8 cellular contexts compared by ENCODE assay signal in the genomic region with DNA sequence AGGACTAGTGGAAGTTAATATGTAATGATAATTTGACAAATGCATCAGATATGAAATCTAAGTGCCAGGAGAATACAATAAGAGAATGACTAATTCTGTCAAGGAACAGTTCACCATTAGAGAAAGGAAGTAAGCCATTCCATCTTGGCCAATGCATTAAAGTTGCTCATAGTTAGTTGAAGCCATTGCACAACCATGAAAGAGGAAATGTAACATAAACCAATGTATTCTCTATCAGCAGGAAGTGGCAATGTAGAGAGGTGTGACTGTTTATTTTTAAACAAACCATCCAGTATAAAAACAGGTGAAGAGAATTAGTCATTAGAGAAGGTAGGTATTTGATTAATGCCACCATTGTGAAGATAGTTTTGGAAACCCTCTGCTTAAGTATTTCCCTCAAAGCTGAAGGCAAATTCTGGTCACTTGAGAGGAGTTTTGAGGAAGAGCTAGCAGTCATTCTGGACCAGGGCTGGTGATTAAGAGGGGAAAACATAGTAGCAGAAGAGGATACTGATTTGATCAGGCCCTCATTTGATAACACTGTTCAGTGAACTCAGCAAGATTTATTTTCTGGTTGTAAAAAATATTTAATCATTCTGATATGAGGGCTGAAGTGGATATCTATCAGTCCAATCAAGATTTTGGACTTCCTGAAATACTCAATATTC. TPM values are rescaled to one million over a fixed set of nuclear protein-coding genes. Genes with fewer than 3 reads are reported as not detected.
A peak's percentile ranks its signal among the peaks of the same experiment; 100 is the strongest.
DNase-seq lines count a peak whose midpoint lies in the region; ATAC-seq, FAIRE-seq and TF ChIP-seq lines count a peak whose summit lies in the region.

No MANE protein-coding gene starts in this region.

- peak; percentile 52 to 80 for ATAC-seq in activated naive CD4-positive, alpha-beta T cell treated with anti-CD3 and anti-CD28 coated beads, Interleukin-2, amount 50 U/mL, for 72 hours
- ATAC-seq in naive thymus-derived CD4-positive, alpha-beta T cell = peak; percentile 90
- no peak for ATAC-seq in HG02852 (IDR thresholded peaks at IDR 0.05; ENCODE audit: unreplicated experiment)

- FAIRE-seq in GM18507 (lab: Jason Lieb, UNC) = peak; percentile 24

- H3K36me3 Mint-ChIP-seq in activated naive CD4-positive, alpha-beta T cell treated with anti-CD3 and anti-CD28 coated beads, Interleukin-2, amount 50 U/mL, for 72 hours = no peaks in the 10 kb centered on the region
- peaks cover 0 to 10% (median 0%) of the 10 kb centered on the region in 5 donors for H3K36me3 Mint-ChIP-seq in naive thymus-derived CD4-positive, alpha-beta T cell

- peak; percentile 8 for DNase-seq in GM18507 (ENCODE audit: extremely low spot score, insufficient read length, low read depth)
- DNase-seq in activated naive CD4-positive, alpha-beta T cell treated with anti-CD3 and anti-CD28 coated beads, Interleukin-2, amount 50 U/mL, for 72 hours (ENCODE audit: low spot score in 2 of 2) = no peak
- DNase-seq in naive thymus-derived CD4-positive, alpha-beta T cell = peak in 4 of 9 donors; percentile 5 to 11 (median 9)
- DNase-seq in posterior cingulate gyrus = no peak
- no peak for DNase-seq in NCI-H345 (lab: John Stamatoyannopoulos, UW)
- no peak for DNase-seq in amniotic stem cell (lab: John Stamatoyannopoulos, UW)

- TF ChIP-seq RAD21 in Ishikawa (IDR thresholded peaks at IDR 0.05; ENCODE audit: low read depth) = no peak

- no peak overlapping the region for H3K4me3 ChIP-seq in naive thymus-derived CD4-positive, alpha-beta T cell (ENCODE audit: low read length)

- intact Hi-C loops in naive thymus-derived CD4-positive, alpha-beta T cell (cut with micrococcal nuclease) = loop anchor here in 1 of 2 donors (1.0 kb wide), 1 partner anchor 9 kb away; no protein-coding TSS in a partner anchor
- intact Hi-C loops in posterior cingulate gyrus (cut with DNase I) = no loop called here

- no peaks in the 10 kb centered on the region for H3K9me3 ChIP-seq in naive thymus-derived CD4-positive, alpha-beta T cell (ENCODE audit: control insufficient read depth in 2 of 3, low read length in 3 of 3)

- POLR2A ChIA-PET in naive thymus-derived CD4-positive, alpha-beta T cell (lab: Charles Lee) = interaction anchor here (1.2 kb wide), 1 partner anchor 10 kb away, joined by 17 read pairs; the partner anchor contains the start of gene ANXA2

- CTCF ChIA-PET in naive thymus-derived CD4-positive, alpha-beta T cell (lab: Charles Lee) = interaction anchor here (1.3 kb wide), 1 partner anchor 9 kb away, joined by 4 read pairs; no protein-coding TSS in a partner anchor

- H3K27ac Mint-ChIP-seq in activated naive CD4-positive, alpha-beta T cell treated with anti-CD3 and anti-CD28 coated beads, Interleukin-2, amount 50 U/mL, for 72 hours = peak overlapping the region in 1 of 2 donors; percentile 9
- peak overlapping the region in 5 of 9 donors; percentile 10 to 83 (median 23) for H3K27ac Mint-ChIP-seq in naive thymus-derived CD4-positive, alpha-beta T cell

- H3K9me3 Mint-ChIP-seq in activated naive CD4-positive, alpha-beta T cell treated with anti-CD3 and anti-CD28 coated beads, Interleukin-2, amount 50 U/mL, for 72 hours = no peaks in the 10 kb centered on the region
- H3K9me3 Mint-ChIP-seq in naive thymus-derived CD4-positive, alpha-beta T cell = peaks cover 0 to 6% (median 0%) of the 10 kb centered on the region in 11 donors

- peak overlapping the region in 2 of 10 donors; percentile 9 to 75 for H3K4me3 Mint-ChIP-seq in naive thymus-derived CD4-positive, alpha-beta T cell

- H3K27me3 ChIP-seq in naive thymus-derived CD4-positive, alpha-beta T cell (ENCODE audit: control insufficient read depth in 2 of 2, insufficient read depth in 2 of 2, low read length in 2 of 2) = no peaks in the 10 kb centered on the region

- H3K36me3 ChIP-seq in naive thymus-derived CD4-positive, alpha-beta T cell (ENCODE audit: control insufficient read depth in 2 of 3, insufficient read depth in 3 of 3, low read length in 3 of 3) = no peaks in the 10 kb centered on the region

- peaks cover 5 to 18% of the 10 kb centered on the region in 2 donors for H3K4me1 ChIP-seq in naive thymus-derived CD4-positive, alpha-beta T cell (ENCODE audit: control insufficient read depth in 2 of 2, insufficient read depth in 2 of 2, low read length in 2 of 2)

- peak; percentile 77; the same call in 1 of the 2 replicates for TF ChIP-seq EP300 in Ishikawa (IDR thresholded peaks at IDR 0.05; ENCODE audit: borderline replicate concordance)

- no peak overlapping the region for H3K27ac ChIP-seq in naive thymus-derived CD4-positive, alpha-beta T cell (ENCODE audit: low read depth, low read length)

- H3K4me1 Mint-ChIP-seq in naive thymus-derived CD4-positive, alpha-beta T cell = peaks cover 8 to 12% (median 9%) of the 10 kb centered on the region in 7 donors

- peaks cover 0 to 7% (median 0%) of the 10 kb centered on the region in 5 donors for H3K27me3 Mint-ChIP-seq in naive thymus-derived CD4-positive, alpha-beta T cell

TF ChIP-seq in Ishikawa, 13 proteins besides CTCF, POLR2A, EP300 and RAD21:
- TF ChIP-seq REST (IDR thresholded peaks at IDR 0.05; ENCODE audit: low read depth) (no peak), CEBPB (IDR thresholded peaks at IDR 0.05) (peak; percentile 96), CREB1 (IDR thresholded peaks at IDR 0.05; ENCODE audit: low read depth) (no peak), USF1 (IDR thresholded peaks at IDR 0.05) (no peak), ZBTB7A (IDR thresholded peaks at IDR 0.05; ENCODE audit: low read depth) (no peak), NFIC (IDR thresholded peaks at IDR 0.05) (peak; percentile 31; the same call in 1 of the 2 replicates), FOXM1 (IDR thresholded peaks at IDR 0.05; ENCODE audit: borderline replicate concordance, low read depth) (peak; percentile 92), YY1 (IDR thresholded peaks at IDR 0.05; ENCODE audit: low read depth) (no peak; the same call in 1 of the 2 replicates), TCF12 (IDR thresholded peaks at IDR 0.05; ENCODE audit: low read depth) (peak; percentile 55), TEAD4 (IDR thresholded peaks at IDR 0.05) (0 out of 2 replicates have a peak, but pooled peaks have one; percentile 30), TAF1 (IDR thresholded peaks at IDR 0.05; ENCODE audit: low read depth) (no peak), EGR1 (IDR thresholded peaks at IDR 0.05) (no peak)
- TF ChIP-seq, protein P1, sequence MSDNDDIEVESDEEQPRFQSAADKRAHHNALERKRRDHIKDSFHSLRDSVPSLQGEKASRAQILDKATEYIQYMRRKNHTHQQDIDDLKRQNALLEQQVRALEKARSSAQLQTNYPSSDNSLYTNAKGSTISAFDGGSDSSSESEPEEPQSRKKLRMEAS (IDR thresholded peaks at IDR 0.05) = no peak

RNA-seq across cellular contexts. Expression of gene ANXA2, which starts 10.8 kb away (rescaled TPM):
- 10 to 100 TPM; 28.8 to 92.4 TPM for total RNA-seq in activated naive CD4-positive, alpha-beta T cell treated with anti-CD3 and anti-CD28 coated beads, Interleukin-2, amount 50 U/mL, for 72 hours
- 100 to 1,000 TPM in 2 of 5 experiments, 10 to 100 TPM in 3; 28.8 to 377 (median 42.4) TPM for total RNA-seq in naive thymus-derived CD4-positive, alpha-beta T cell
- polyA plus RNA-seq in naive thymus-derived CD4-positive, alpha-beta T cell = 10 to 100 TPM; 25.5 to 36.6 TPM
